In the genomic region with DNA sequence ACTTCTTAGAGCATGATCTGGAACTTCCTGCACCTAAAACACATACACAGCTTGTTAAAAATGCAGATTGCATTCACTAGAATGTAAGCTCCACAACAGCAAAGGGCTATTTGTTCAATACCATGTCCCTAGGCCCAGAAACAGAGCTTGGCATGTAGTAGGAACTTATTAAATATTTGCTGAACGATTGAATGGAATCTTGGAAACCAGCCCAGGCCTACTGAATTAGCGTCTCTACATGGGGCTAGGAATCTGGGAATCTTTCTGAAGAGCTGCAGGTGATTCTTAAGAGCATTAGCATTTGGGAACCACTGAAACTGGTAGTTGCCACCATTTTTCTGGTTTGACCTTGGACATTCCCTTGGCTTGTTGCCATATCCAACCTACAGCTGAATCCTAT, we compare ENCODE assay signal across 1 cellular context.
TF ChIP-seq lines count a peak whose summit lies in the region.

No MANE protein-coding gene starts in this region.

TF ChIP-seq in Ishikawa, 13 proteins besides CTCF, POLR2A, EP300 and RAD21 (continued from another document):
- TF ChIP-seq, protein P1, sequence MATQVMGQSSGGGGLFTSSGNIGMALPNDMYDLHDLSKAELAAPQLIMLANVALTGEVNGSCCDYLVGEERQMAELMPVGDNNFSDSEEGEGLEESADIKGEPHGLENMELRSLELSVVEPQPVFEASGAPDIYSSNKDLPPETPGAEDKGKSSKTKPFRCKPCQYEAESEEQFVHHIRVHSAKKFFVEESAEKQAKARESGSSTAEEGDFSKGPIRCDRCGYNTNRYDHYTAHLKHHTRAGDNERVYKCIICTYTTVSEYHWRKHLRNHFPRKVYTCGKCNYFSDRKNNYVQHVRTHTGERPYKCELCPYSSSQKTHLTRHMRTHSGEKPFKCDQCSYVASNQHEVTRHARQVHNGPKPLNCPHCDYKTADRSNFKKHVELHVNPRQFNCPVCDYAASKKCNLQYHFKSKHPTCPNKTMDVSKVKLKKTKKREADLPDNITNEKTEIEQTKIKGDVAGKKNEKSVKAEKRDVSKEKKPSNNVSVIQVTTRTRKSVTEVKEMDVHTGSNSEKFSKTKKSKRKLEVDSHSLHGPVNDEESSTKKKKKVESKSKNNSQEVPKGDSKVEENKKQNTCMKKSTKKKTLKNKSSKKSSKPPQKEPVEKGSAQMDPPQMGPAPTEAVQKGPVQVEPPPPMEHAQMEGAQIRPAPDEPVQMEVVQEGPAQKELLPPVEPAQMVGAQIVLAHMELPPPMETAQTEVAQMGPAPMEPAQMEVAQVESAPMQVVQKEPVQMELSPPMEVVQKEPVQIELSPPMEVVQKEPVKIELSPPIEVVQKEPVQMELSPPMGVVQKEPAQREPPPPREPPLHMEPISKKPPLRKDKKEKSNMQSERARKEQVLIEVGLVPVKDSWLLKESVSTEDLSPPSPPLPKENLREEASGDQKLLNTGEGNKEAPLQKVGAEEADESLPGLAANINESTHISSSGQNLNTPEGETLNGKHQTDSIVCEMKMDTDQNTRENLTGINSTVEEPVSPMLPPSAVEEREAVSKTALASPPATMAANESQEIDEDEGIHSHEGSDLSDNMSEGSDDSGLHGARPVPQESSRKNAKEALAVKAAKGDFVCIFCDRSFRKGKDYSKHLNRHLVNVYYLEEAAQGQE (IDR thresholded peaks at IDR 0.05; ENCODE audit: low read depth): no peak
- no peak for TF ChIP-seq TAF1 (IDR thresholded peaks at IDR 0.05; ENCODE audit: low read depth)
